In the genomic region with DNA sequence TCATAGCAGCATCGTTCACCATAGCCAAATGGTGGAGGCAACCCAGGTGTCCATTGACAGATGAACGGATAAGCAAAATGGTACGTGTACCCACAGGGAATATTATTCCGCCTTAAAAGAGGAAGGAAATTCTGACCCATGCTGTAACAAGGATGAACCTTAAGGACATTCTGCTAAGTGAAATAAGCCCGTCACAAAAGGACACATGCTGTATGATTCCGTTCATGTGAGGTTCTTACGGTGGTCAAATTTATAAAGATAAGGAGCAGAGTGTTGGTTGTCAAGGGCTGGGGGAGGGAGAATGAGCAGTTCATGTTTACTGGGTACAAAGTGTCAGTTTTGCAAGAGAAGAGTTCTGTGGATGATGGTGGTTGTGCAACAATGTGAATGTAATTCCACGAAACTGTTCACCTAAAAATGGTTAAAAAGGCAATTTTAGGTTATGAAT, we compare ENCODE assay signal across 23 cellular contexts. TPM values are rescaled to one million over a fixed set of nuclear protein-coding genes. Genes with fewer than 3 reads are reported as not detected.
DNase-seq lines count a peak whose midpoint lies in the region; ATAC-seq and TF ChIP-seq lines count a peak whose summit lies in the region.
"Had no signal": no experiment of that assay in that cellular context is flagged by ENCODE, and none has a peak within 500 bp of the region (broad histone marks: within the 10 kb centered on the region; RNA-seq: fewer than 3 reads in every experiment).

No MANE protein-coding gene starts in this region.

- H3K4me3 ChIP-seq in choroid plexus epithelial cell (ENCODE audit: low read depth, low read length) = no peak overlapping the region
- H3K4me3 ChIP-seq in sigmoid colon = no peak overlapping the region
- no peak overlapping the region for H3K4me3 ChIP-seq in upper lobe of left lung
- H3K4me3 ChIP-seq in HAP-1 = no peak overlapping the region
- H3K4me3 ChIP-seq: A549, ovary, PC-9, smooth muscle cell, uterus had no signal

- H3K9me3 ChIP-seq in sigmoid colon (no peaks in the 10 kb centered on the region), upper lobe of left lung (no peaks in the 10 kb centered on the region), HAP-1 (no peaks in the 10 kb centered on the region)
- H3K9me3 ChIP-seq: A549, ovary, SK-N-SH, uterus had no signal

- WGBS in sigmoid colon, 2 donors = 82 to 84% methylated on average over 8 of the region's 8 CpGs
- 60 to 65% methylated on average over 8 of the region's 8 CpGs for WGBS in upper lobe of left lung, 2 donors

- in situ Hi-C loops in HAP-1 (cut with MboI; ENCODE audit: low sequenced_read_pairs) = no loop called here

- intact Hi-C loops in sigmoid colon (cut with DNase I) = loop anchor here (2.0 to 5.0 kb wide), 2 partner anchors 84 to 132 kb away; no protein-coding TSS in a partner anchor

- H3K27ac ChIP-seq in sigmoid colon (peak overlapping the region; percentile 39 to 64 (median 54)), upper lobe of left lung (peak overlapping the region in 1 of 4 donors; percentile 24)
- H3K27ac ChIP-seq: A549, foreskin keratinocyte, ovary, PC-9 had no signal

- peaks cover 5 to 13% of the 10 kb centered on the region in 2 donors for H3K36me3 Mint-ChIP-seq in activated T-cell treated with anti-CD3 and anti-CD28 coated beads, Interleukin-2, amount 50 U/mL, for 72 hours (ENCODE audit: insufficient read depth in 2 of 2)

- ATAC-seq in activated T-cell treated with anti-CD3 and anti-CD28 coated beads, Interleukin-2, amount 50 U/mL, for 72 hours (replicated peaks in 1 of 2) = no peak
- no peak for ATAC-seq in upper lobe of left lung (ENCODE audit: low FRiP score in 2 of 2)
- ATAC-seq: stimulated activated memory B cell treated with anti-CD40 and anti-IgM and Interleukin-4, amounts not matched to agents 10 μg/mL and 1 μg/mL and 100 μg/mL, for 72 hours had no signal

- no peaks in the 10 kb centered on the region for H3K9me3 Mint-ChIP-seq in activated T-cell treated with anti-CD3 and anti-CD28 coated beads, Interleukin-2, amount 50 U/mL, for 72 hours
- H3K9me3 Mint-ChIP-seq: CD8-positive, alpha-beta memory T cell; stimulated activated memory B cell treated with anti-CD40 and anti-IgM and Interleukin-4, amounts not matched to agents 10 μg/mL and 1 μg/mL and 100 μg/mL, for 72 hours had no signal

- no peaks in the 10 kb centered on the region for H3K27me3 Mint-ChIP-seq in activated T-cell treated with anti-CD3 and anti-CD28 coated beads, Interleukin-2, amount 50 U/mL, for 72 hours (ENCODE audit: low read depth)
- H3K27me3 Mint-ChIP-seq: stimulated activated memory B cell treated with anti-CD40 and anti-IgM and Interleukin-4, amounts not matched to agents 10 μg/mL and 1 μg/mL and 100 μg/mL, for 72 hours had no signal

- no peak for TF ChIP-seq POLR2A in sigmoid colon (IDR thresholded peaks at IDR 0.05)
- TF ChIP-seq POLR2A in upper lobe of left lung (IDR thresholded peaks at IDR 0.05) = no peak

- no peak overlapping the region for H3K4me3 Mint-ChIP-seq in activated T-cell treated with anti-CD3 and anti-CD28 coated beads, Interleukin-2, amount 50 U/mL, for 72 hours
- H3K4me3 Mint-ChIP-seq: CD8-positive, alpha-beta memory T cell; stimulated activated memory B cell treated with anti-CD40 and anti-IgM and Interleukin-4, amounts not matched to agents 10 μg/mL and 1 μg/mL and 100 μg/mL, for 72 hours had no signal

- H3K36me3 ChIP-seq in sigmoid colon (peaks cover 23 to 39% (median 36%) of the 10 kb centered on the region in 4 donors), upper lobe of left lung (peaks cover 33 to 54% (median 37%) of the 10 kb centered on the region in 4 donors), HAP-1 (replicated peaks) (peaks cover 31% of the 10 kb centered on the region)
- H3K36me3 ChIP-seq: ovary, uterus had no signal

- no peak for TF ChIP-seq EP300 in sigmoid colon (IDR thresholded peaks at IDR 0.05)
- TF ChIP-seq EP300 in upper lobe of left lung (IDR thresholded peaks at IDR 0.05) = no peak

- no peaks in the 10 kb centered on the region for H3K27me3 ChIP-seq in sigmoid colon
- H3K27me3 ChIP-seq in upper lobe of left lung = no peaks in the 10 kb centered on the region
- H3K27me3 ChIP-seq in HAP-1 (ENCODE audit: low read depth) = no peaks in the 10 kb centered on the region
- H3K27me3 ChIP-seq: foreskin keratinocyte, ovary, uterus had no signal

- H3K4me1 ChIP-seq in sigmoid colon (peaks cover 0 to 29% (median 6%) of the 10 kb centered on the region in 4 donors), upper lobe of left lung (peaks cover 6 to 16% (median 14%) of the 10 kb centered on the region in 4 donors), HAP-1 (no peaks in the 10 kb centered on the region)
- H3K4me1 ChIP-seq: foreskin keratinocyte, uterus had no signal

- TF ChIP-seq CTCF in choroid plexus epithelial cell (conservative IDR thresholded peaks at IDR 0.05; ENCODE audit: low read depth, low read length) = no peak
- TF ChIP-seq CTCF in sigmoid colon (IDR thresholded peaks at IDR 0.05) = no peak
- TF ChIP-seq CTCF in upper lobe of left lung (IDR thresholded peaks at IDR 0.05) = no peak

- no peak for DNase-seq in activated T-cell treated with anti-CD3 and anti-CD28 coated beads, Interleukin-2, amount 50 U/mL, for 72 hours
- DNase-seq in activated T-cell treated with anti-CD3 and anti-CD28 coated beads for 4 hours (no peak), MV-4-11 (lab: John Stamatoyannopoulos, UW) (peak; percentile 41), choroid plexus epithelial cell (ENCODE audit: low read depth) (peak; percentile 48), sigmoid colon (no peak), upper lobe of left lung (no peak), HAP-1 (ENCODE audit: low spot score in 2 of 2) (no peak), NCI-H1048 (lab: John Stamatoyannopoulos, UW) (no peak)
- DNase-seq: activated CD4-positive, alpha-beta T cell treated with anti-CD3 and anti-CD28 coated beads, Interleukin-2, amount 50 U/mL, for 1 hour; activated T-cell treated with anti-CD3 and anti-CD28 coated beads, Interleukin-2, amount 50 U/mL, for 48 hours; anterior cingulate cortex; CD8-positive, alpha-beta memory T cell; left ventricle myocardium superior; NCI-H2081 treated with DMSO at 0.1 percent for 48 hours; NCI-H524 treated with DMSO at 0.1 percent for 48 hours; SK-N-SH had no signal

- peaks cover 31% of the 10 kb centered on the region for H3K4me1 Mint-ChIP-seq in activated T-cell treated with anti-CD3 and anti-CD28 coated beads, Interleukin-2, amount 50 U/mL, for 72 hours (ENCODE audit: low read depth)

- peak overlapping the region; percentile 5 for H3K27ac Mint-ChIP-seq in activated T-cell treated with anti-CD3 and anti-CD28 coated beads, Interleukin-2, amount 50 U/mL, for 72 hours
- H3K27ac Mint-ChIP-seq: stimulated activated memory B cell treated with anti-CD40 and anti-IgM and Interleukin-4, amounts not matched to agents 10 μg/mL and 1 μg/mL and 100 μg/mL, for 72 hours had no signal

RNA-seq across cellular contexts. Expression of a gene that starts 26.3 kb away (rescaled TPM):
- 10 to 100 TPM; 32.7 to 44.5 TPM for total RNA-seq in activated T-cell treated with anti-CD3 and anti-CD28 coated beads, Interleukin-2, amount 50 U/mL, for 72 hours
- total RNA-seq in sigmoid colon (10 to 100 TPM; 15.0 to 36.0 (median 20.3) TPM), upper lobe of left lung (10 to 100 TPM; 31.9 to 90.5 (median 52.0) TPM)
- polyA plus RNA-seq in sigmoid colon = 10 to 100 TPM in 2 of 3 donors, 1 to 10 TPM in 1; 6.6 to 64.0 (median 11.3) TPM
- total RNA-seq: smooth muscle cell had no signal

RNA-seq across cellular contexts. Expression of a gene that starts 39.9 kb away (rescaled TPM):
- 10 to 100 TPM; 64.5 to 69.5 TPM for total RNA-seq in activated T-cell treated with anti-CD3 and anti-CD28 coated beads, Interleukin-2, amount 50 U/mL, for 72 hours
- total RNA-seq in sigmoid colon = 10 to 100 TPM; 26.8 to 59.5 (median 29.4) TPM
- 10 to 100 TPM; 18.6 to 45.1 (median 24.3) TPM for polyA plus RNA-seq in sigmoid colon
- 10 to 100 TPM; 32.8 to 76.5 (median 52.6) TPM for total RNA-seq in upper lobe of left lung

Comparison
In these comparisons a context has a peak if more than half of its experiments do, and no peak if none do; other contexts are left out.
1. DNase-seq: peak in MV-4-11 (single experiment) and choroid plexus epithelial cell (single experiment); none in activated T-cell treated with anti-CD3 and anti-CD28 coated beads, Interleukin-2, amount 50 U/mL, for 72 hours (0 of 2), activated T-cell treated with anti-CD3 and anti-CD28 coated beads for 4 hours (single experiment), sigmoid colon (single experiment), upper lobe of left lung (0 of 2), HAP-1 (0 of 2) and NCI-H1048 (single experiment).